1 cellular context compared by ENCODE assay signal in the genomic region with DNA sequence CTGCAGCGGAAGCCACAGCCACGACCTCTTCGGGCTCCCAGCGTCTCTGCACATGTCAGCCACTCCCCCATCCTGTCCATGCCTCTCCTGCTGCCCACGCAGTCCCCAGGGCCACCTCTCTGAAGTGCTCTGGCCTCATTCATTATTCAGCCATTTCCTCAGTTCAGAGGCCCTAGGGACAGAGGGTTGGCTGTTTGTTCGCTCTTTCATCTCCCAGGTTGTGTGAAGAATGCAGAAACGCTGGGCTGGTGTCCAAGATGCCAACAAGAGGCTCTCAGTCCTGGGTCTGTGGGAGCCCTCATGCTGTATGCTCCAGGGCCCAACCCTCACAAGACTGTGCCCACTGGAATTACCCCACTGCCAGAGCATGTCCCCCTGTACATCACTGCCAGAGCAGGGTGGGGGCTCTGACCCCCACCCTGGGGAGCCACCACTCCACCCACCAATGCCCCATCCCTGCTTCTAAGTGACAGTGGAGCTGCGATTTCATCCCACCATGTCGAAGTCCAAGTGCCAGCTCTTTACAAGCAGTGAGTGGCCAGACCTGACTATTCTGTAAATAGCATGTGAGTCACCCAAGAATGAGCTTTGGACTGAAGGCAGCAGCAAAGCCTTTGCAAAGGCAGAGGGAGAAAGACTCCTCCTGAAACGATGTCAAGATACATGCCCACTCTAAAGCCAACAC.
TF ChIP-seq lines count a peak whose summit lies in the region.

No MANE protein-coding gene starts in this region.

TF ChIP-seq in HepG2, 621 proteins besides CTCF, POLR2A, EP300 and RAD21 (continued from another document and continues in another):
- TF ChIP-seq SKIL (CRISPR knock-in tag; IDR thresholded peaks at IDR 0.05; ENCODE audit: borderline replicate concordance) (no peak), NFIC (IDR thresholded peaks at IDR 0.05; ENCODE audit: low read length) (no peak), PLSCR1 (CRISPR knock-in tag; IDR thresholded peaks at IDR 0.05; ENCODE audit: borderline replicate concordance) (no peak), ZNF598 (CRISPR knock-in tag; IDR thresholded peaks at IDR 0.05; ENCODE audit: borderline replicate concordance) (no peak), XRCC5 (optimal IDR thresholded peaks at IDR 0.05; ENCODE audit: low read length) (peak; percentile 30), ZNF260 (CRISPR knock-in tag; IDR thresholded peaks at IDR 0.05; ENCODE audit: borderline replicate concordance, low read depth) (no peak), HNF4A (CRISPR knock-in tag; IDR thresholded peaks at IDR 0.05) (peak; percentile 84), YY1 (IDR thresholded peaks at IDR 0.05; ENCODE audit: insufficient read depth, insufficient replicate concordance, low read depth, low read length) (peak; percentile 13), FOXP4 (CRISPR knock-in tag; IDR thresholded peaks at IDR 0.05) (no peak), RAD51 (IDR thresholded peaks at IDR 0.05; ENCODE audit: borderline replicate concordance) (no peak), ZNF839 (CRISPR knock-in tag; IDR thresholded peaks at IDR 0.05; ENCODE audit: borderline replicate concordance) (no peak), JUN (CRISPR knock-in tag; IDR thresholded peaks at IDR 0.05) (0 out of 2 replicates have a peak, but pooled peaks have one; percentile 54), FOXA1 (IDR thresholded peaks at IDR 0.05) (no peak), FOXA1 (CRISPR knock-in tag; IDR thresholded peaks at IDR 0.05) (peak; percentile 85), TBX2 (CRISPR knock-in tag; IDR thresholded peaks at IDR 0.05; ENCODE audit: borderline replicate concordance) (peak; percentile 54; the same call in 1 of the 2 replicates), PAF1 (CRISPR knock-in tag; IDR thresholded peaks at IDR 0.05) (no peak), ZMYM4 (CRISPR knock-in tag; IDR thresholded peaks at IDR 0.05) (no peak), ZNF605 (CRISPR knock-in tag; IDR thresholded peaks at IDR 0.05) (no peak), ARID2 (CRISPR knock-in tag; IDR thresholded peaks at IDR 0.05; ENCODE audit: borderline replicate concordance) (no peak), MIER3 (CRISPR knock-in tag; IDR thresholded peaks at IDR 0.05; ENCODE audit: borderline replicate concordance) (peak; percentile 64; the same call in 1 of the 2 replicates), PRPF4 (IDR thresholded peaks at IDR 0.05; ENCODE audit: low read depth, low read length, poor library complexity, severe bottlenecking) (no peak), FOSL1 (CRISPR knock-in tag; IDR thresholded peaks at IDR 0.05; ENCODE audit: borderline replicate concordance) (peak; percentile 82), PLRG1 (conservative IDR thresholded peaks at IDR 0.05) (no peak), ARID5B (CRISPR knock-in tag; IDR thresholded peaks at IDR 0.05) (peak; percentile 65), CAMTA2 (CRISPR knock-in tag; IDR thresholded peaks at IDR 0.05; ENCODE audit: borderline replicate concordance) (no peak), ZNF687 (CRISPR knock-in tag; IDR thresholded peaks at IDR 0.05) (peak; percentile 51), ZNF350 (CRISPR knock-in tag; IDR thresholded peaks at IDR 0.05; ENCODE audit: borderline replicate concordance, low read depth) (peak; percentile 19; the same call in 1 of the 2 replicates), EZH2 (conservative IDR thresholded peaks at IDR 0.05; ENCODE audit: low read depth, low read length) (no peak), ZBTB7B (CRISPR knock-in tag; IDR thresholded peaks at IDR 0.05) (no peak; the same call in 1 of the 2 replicates), ZNF33A (CRISPR knock-in tag; IDR thresholded peaks at IDR 0.05; ENCODE audit: borderline replicate concordance) (no peak), ATF3 (CRISPR knock-in tag; IDR thresholded peaks at IDR 0.05) (peak; percentile 85), KDM3A (CRISPR knock-in tag; IDR thresholded peaks at IDR 0.05; ENCODE audit: low read depth) (0 out of 2 replicates have a peak, but pooled peaks have one; percentile 37), SAP130 (CRISPR knock-in tag; IDR thresholded peaks at IDR 0.05; ENCODE audit: low read depth) (0 out of 2 replicates have a peak, but pooled peaks have one; percentile 16)
- TF ChIP-seq, protein P1, sequence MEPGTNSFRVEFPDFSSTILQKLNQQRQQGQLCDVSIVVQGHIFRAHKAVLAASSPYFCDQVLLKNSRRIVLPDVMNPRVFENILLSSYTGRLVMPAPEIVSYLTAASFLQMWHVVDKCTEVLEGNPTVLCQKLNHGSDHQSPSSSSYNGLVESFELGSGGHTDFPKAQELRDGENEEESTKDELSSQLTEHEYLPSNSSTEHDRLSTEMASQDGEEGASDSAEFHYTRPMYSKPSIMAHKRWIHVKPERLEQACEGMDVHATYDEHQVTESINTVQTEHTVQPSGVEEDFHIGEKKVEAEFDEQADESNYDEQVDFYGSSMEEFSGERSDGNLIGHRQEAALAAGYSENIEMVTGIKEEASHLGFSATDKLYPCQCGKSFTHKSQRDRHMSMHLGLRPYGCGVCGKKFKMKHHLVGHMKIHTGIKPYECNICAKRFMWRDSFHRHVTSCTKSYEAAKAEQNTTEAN (CRISPR knock-in tag; conservative IDR thresholded peaks at IDR 0.05): no peak
- TF ChIP-seq, protein P2, sequence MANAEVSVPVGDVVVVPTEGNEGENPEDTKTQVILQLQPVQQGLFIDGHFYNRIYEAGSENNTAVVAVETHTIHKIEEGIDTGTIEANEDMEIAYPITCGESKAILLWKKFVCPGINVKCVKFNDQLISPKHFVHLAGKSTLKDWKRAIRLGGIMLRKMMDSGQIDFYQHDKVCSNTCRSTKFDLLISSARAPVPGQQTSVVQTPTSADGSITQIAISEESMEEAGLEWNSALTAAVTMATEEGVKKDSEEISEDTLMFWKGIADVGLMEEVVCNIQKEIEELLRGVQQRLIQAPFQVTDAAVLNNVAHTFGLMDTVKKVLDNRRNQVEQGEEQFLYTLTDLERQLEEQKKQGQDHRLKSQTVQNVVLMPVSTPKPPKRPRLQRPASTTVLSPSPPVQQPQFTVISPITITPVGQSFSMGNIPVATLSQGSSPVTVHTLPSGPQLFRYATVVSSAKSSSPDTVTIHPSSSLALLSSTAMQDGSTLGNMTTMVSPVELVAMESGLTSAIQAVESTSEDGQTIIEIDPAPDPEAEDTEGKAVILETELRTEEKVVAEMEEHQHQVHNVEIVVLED (CRISPR knock-in tag; IDR thresholded peaks at IDR 0.05; ENCODE audit: borderline replicate concordance): no peak
- TF ChIP-seq, protein P3, sequence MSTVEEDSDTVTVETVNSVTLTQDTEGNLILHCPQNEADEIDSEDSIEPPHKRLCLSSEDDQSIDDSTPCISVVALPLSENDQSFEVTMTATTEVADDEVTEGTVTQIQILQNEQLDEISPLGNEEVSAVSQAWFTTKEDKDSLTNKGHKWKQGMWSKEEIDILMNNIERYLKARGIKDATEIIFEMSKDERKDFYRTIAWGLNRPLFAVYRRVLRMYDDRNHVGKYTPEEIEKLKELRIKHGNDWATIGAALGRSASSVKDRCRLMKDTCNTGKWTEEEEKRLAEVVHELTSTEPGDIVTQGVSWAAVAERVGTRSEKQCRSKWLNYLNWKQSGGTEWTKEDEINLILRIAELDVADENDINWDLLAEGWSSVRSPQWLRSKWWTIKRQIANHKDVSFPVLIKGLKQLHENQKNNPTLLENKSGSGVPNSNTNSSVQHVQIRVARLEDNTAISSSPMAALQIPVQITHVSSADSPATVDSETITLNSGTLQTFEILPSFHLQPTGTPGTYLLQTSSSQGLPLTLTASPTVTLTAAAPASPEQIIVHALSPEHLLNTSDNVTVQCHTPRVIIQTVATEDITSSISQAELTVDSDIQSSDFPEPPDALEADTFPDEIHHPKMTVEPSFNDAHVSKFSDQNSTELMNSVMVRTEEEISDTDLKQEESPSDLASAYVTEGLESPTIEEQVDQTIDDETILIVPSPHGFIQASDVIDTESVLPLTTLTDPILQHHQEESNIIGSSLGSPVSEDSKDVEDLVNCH (CRISPR knock-in tag; IDR thresholded peaks at IDR 0.05): no peak
